ENCODE assay signal across 8 cellular contexts in the genomic region with DNA sequence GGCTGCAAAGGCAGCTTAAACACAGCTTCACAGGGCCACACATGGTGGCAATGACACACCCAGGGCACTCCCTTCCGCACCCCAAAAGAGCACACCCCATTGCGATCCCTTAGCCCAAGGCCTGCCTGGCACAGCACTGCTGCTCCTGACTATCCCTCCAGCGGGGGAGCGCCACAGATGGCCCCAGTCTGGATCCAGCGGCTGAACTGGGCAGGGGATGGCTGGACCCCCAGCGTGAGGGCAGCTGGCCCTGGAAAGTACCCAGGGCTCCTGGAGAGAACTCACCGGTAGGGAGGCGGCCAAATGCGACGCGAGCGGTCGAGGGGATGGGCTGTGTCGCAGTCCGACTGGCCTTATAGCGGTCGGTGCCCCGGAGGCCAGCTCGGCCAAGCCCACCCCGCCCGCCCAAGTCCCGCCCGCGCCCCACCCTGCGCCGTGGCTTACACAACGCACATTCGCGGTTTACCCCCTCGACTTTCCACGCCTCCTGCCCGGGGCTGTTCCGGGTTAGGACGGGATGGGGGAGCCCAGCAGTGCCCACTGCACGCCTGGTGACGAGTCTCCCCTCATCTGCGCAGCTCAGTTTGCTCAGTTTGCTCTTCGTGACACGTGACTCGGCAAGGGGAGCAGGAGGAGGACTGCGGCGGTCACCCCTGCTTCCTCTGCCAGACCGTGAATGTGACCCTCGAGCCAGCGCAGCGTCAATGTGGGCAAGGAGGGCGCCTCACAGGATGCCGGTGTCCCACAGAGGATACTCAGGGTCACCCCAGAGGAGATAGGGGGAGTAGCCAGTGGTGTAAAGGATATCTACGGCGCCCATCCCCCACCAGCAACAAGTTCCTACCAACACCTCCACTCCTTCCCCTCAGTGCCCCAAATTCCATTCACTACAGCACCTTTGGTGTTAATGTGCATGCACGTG. TPM values are rescaled to one million over a fixed set of nuclear protein-coding genes. Genes with fewer than 3 reads are reported as not detected.
DNase-seq lines count a peak whose midpoint lies in the region; ATAC-seq and TF ChIP-seq lines count a peak whose summit lies in the region.

A gene (minus strand): TSS at position 328 of the 922 bp plus-strand sequence. CDS start 652 bp downstream, outside the sequence.

- H3K27me3 ChIP-seq in colonic mucosa: no peaks in the 10 kb centered on the region

- H3K9ac ChIP-seq in colonic mucosa (ENCODE audit: low read depth in 2 of 2, low read length in 2 of 2): peak within 1 kb of the TSS; percentile 99 to 100

- peak within 1 kb of the TSS; percentile 81 for H3K27ac ChIP-seq in 22Rv1
- H3K27ac ChIP-seq in colonic mucosa: peak within 1 kb of the TSS; percentile 99

- DNase-seq in NCI-H2227 (lab: John Stamatoyannopoulos, UW; ENCODE audit: unreplicated experiment) (peak; percentile 57), colonic mucosa (peak; percentile 95), left colon (peak; percentile 92 to 95)
- peak; percentile 65 to 67 for DNase-seq in activated CD4-positive, alpha-beta T cell treated with anti-CD3 and anti-CD28 coated beads, Interleukin-2, amount 50 U/mL, for 4 hours
- DNase-seq in stimulated activated CD4-positive, alpha-beta T cell treated with anti-CD3 and anti-CD28 coated beads, Interleukin-1b, Interleukin-23, amount 100 ng/mL, for 1 hour (ENCODE audit: low read depth in 2 of 2): peak; percentile 47 to 63

- H3K9me3 ChIP-seq in colonic mucosa: no peaks in the 10 kb centered on the region

- H3K4me3 ChIP-seq in colonic mucosa: peak within 1 kb of the TSS; percentile 76

- intact Hi-C loops in colonic mucosa (cut with DNase I) (no loop called here), left colon (cut with DNase I, micrococcal nuclease) (no loop called here)

- no peaks in the 10 kb centered on the region for H3K36me3 ChIP-seq in colonic mucosa

- ATAC-seq in GM18907 (IDR thresholded peaks at IDR 0.05; ENCODE audit: unreplicated experiment) (peak; percentile 51), left colon (peak; percentile 59), GM21360 (IDR thresholded peaks at IDR 0.05; ENCODE audit: unreplicated experiment) (no peak)

- no peak for TF ChIP-seq CTCF in 22Rv1 (IDR thresholded peaks at IDR 0.05)
- TF ChIP-seq CTCF in colonic mucosa (IDR thresholded peaks at IDR 0.05): no peak

- H3K4me1 ChIP-seq in colonic mucosa: peaks cover 15% of the 10 kb centered on the region

RNA-seq across cellular contexts. Expression of the gene that starts here (rescaled TPM):
- total RNA-seq in colonic mucosa: 1,000 to 10,000 TPM; 2,444 to 2,474 TPM
- 1,000 to 10,000 TPM; 2,086 to 2,115 TPM for total RNA-seq in left colon
